8 cellular contexts compared by ENCODE assay signal in the genomic region with DNA sequence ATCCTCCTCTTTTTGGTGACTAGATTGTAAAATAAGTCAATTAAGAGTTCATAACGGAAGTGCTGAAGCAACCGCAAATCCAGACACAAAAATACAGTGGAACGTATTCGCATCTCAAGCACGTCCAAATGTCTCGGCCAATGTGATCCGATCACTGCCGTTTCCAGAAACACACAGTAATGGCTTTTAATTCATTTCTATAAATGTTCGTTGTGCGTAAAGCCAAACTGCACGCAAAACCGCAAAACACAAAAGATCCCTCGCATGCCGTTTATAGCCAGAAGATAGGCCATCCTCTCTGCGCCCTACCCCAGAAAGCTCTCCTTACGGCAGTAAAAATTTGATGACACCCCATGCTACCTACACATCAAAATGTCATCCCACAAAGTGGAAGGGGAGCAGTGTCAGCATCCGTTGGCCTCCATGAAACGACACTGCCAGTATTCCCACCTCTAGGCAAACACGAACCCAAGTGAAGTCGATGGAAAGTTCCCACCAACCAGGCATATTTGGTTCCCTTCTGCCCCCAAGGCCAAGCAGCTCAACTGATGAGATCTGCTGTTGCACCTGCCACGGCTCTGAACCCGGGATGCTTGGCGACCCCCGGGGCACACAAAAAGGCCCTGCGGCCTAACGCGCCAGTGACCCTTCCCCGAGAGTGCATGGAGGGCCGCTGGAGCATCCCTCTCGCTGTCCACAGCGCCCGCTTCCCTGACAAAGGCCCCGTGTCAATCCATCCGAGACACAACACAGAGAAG. TPM values are rescaled to one million over a fixed set of nuclear protein-coding genes. Genes with fewer than 3 reads are reported as not detected.
DNase-seq lines count a peak whose midpoint lies in the region; ATAC-seq and TF ChIP-seq lines count a peak whose summit lies in the region.

No MANE protein-coding gene starts in this region.

- H3K79me2 ChIP-seq in DOHH2 (ENCODE audit: control insufficient read depth, low read length) = peaks cover 59% of the 10 kb centered on the region

- DNase-seq in LNCaP clone FGC (ENCODE audit: low read depth) (no peak), breast epithelium (ENCODE audit: low spot score in 2 of 2) (no peak), left lobe of liver (ENCODE audit: low spot score) (peak; percentile 40), substantia nigra (lab: John Stamatoyannopoulos, UW) (peak in 23 of 49 donors; percentile 1 to 50 (median 11)), mesenteric fat pad (ENCODE audit: low spot score) (no peak)

- TF ChIP-seq CTCF in DOHH2 (IDR thresholded peaks at IDR 0.05; ENCODE audit: low read depth, low read length, poor library complexity, severe bottlenecking) = no peak
- TF ChIP-seq CTCF in LNCaP clone FGC (IDR thresholded peaks at IDR 0.05; ENCODE audit: control insufficient read depth, extremely low read depth, insufficient read depth) = no peak
- TF ChIP-seq CTCF in breast epithelium (IDR thresholded peaks at IDR 0.05) = no peak

- H3K36me3 ChIP-seq in DOHH2 (ENCODE audit: control insufficient read depth, low read length) = peaks cover 4% of the 10 kb centered on the region; the same call in 1 of the 2 replicates
- H3K36me3 ChIP-seq in breast epithelium = no peaks in the 10 kb centered on the region

- peak overlapping the region; percentile 100 for H3K4me3 ChIP-seq in DOHH2 (ENCODE audit: low read length)
- H3K4me3 ChIP-seq in LNCaP clone FGC (ENCODE audit: low read depth, low read length) = peak overlapping the region; percentile 74
- H3K4me3 ChIP-seq in breast epithelium = peak overlapping the region; percentile 92 to 99 (median 96)

- H3K9me2 ChIP-seq in DOHH2 (replicated peaks; ENCODE audit: control insufficient read depth, low read length) = no peaks in the 10 kb centered on the region

- peak overlapping the region; percentile 99 for H3K4me2 ChIP-seq in DOHH2 (ENCODE audit: low read length)

- H3K27ac ChIP-seq in DOHH2 (ENCODE audit: low read depth, low read length) (peak overlapping the region; percentile 45), breast epithelium (peak overlapping the region; percentile 86 to 92), substantia nigra (ENCODE audit: low read depth, low read length, poor library complexity, severe bottlenecking) (peak overlapping the region; percentile 73)

- peaks cover 18% of the 10 kb centered on the region for H3K4me1 ChIP-seq in DOHH2 (ENCODE audit: control insufficient read depth, low read length)
- peaks cover 0 to 13% of the 10 kb centered on the region in 2 donors for H3K4me1 ChIP-seq in breast epithelium

- ATAC-seq in left lobe of liver (no peak), HG03432 (IDR thresholded peaks at IDR 0.05; ENCODE audit: unreplicated experiment) (no peak), HG03469 (IDR thresholded peaks at IDR 0.05; ENCODE audit: unreplicated experiment) (no peak)

- no peaks in the 10 kb centered on the region for H3K27me3 ChIP-seq in DOHH2 (ENCODE audit: control insufficient read depth, low read length)
- H3K27me3 ChIP-seq in breast epithelium = no peaks in the 10 kb centered on the region

- no peaks in the 10 kb centered on the region for H3F3A ChIP-seq in DOHH2 (ENCODE audit: control insufficient read depth, insufficient read depth)

- H3K9me3 ChIP-seq in DOHH2 (ENCODE audit: control insufficient read depth, insufficient read depth, low read length) = no peaks in the 10 kb centered on the region
- H3K9me3 ChIP-seq in breast epithelium = no peaks in the 10 kb centered on the region

- intact Hi-C loops in breast epithelium (cut with DNase I; ENCODE audit: low total_unique reads) = no loop called here

- no peak for TF ChIP-seq POLR2A in breast epithelium (IDR thresholded peaks at IDR 0.05)

- peaks cover 16% of the 10 kb centered on the region for H4K20me1 ChIP-seq in DOHH2 (ENCODE audit: control insufficient read depth, insufficient read depth, low read depth, low read length)

RNA-seq across cellular contexts. Expression of gene HECTD4, which starts 1.4 kb away (rescaled TPM):
- total RNA-seq in breast epithelium (10 to 100 TPM; 37.6 to 57.4 (median 49.5) TPM), left lobe of liver (34.8 TPM), mesenteric fat pad (37.0 TPM)

RNA-seq across cellular contexts. Expression of gene RPL6, which starts 28.6 kb away (rescaled TPM):
- 1,000 to 10,000 TPM; 1,571 to 1,840 (median 1,826) TPM for total RNA-seq in breast epithelium
- total RNA-seq in left lobe of liver = 449 TPM
- total RNA-seq in mesenteric fat pad = 982 TPM

RNA-seq across cellular contexts. Expression of gene PTPN11, which starts 37.9 kb away (rescaled TPM):
- total RNA-seq in breast epithelium = 100 to 1,000 TPM in 1 of 3 donors, 10 to 100 TPM in 2; 73.8 to 288 (median 91.4) TPM
- total RNA-seq in left lobe of liver = 79.1 TPM
- 167 TPM for total RNA-seq in mesenteric fat pad
